In genomic region chr17:81393684-81394376, GRCh38 we compare ENCODE assay signal across 1 cellular context.
TF ChIP-seq lines count a peak whose summit lies in the region.

No MANE protein-coding gene starts in this region.

TF ChIP-seq in K562, 482 proteins besides CTCF, POLR2A, EP300 and RAD21 (continued from another document and continues in another):
- TF ChIP-seq, protein P1, sequence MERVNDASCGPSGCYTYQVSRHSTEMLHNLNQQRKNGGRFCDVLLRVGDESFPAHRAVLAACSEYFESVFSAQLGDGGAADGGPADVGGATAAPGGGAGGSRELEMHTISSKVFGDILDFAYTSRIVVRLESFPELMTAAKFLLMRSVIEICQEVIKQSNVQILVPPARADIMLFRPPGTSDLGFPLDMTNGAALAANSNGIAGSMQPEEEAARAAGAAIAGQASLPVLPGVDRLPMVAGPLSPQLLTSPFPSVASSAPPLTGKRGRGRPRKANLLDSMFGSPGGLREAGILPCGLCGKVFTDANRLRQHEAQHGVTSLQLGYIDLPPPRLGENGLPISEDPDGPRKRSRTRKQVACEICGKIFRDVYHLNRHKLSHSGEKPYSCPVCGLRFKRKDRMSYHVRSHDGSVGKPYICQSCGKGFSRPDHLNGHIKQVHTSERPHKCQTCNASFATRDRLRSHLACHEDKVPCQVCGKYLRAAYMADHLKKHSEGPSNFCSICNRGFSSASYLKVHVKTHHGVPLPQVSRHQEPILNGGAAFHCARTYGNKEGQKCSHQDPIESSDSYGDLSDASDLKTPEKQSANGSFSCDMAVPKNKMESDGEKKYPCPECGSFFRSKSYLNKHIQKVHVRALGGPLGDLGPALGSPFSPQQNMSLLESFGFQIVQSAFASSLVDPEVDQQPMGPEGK (CRISPR knock-in tag; IDR thresholded peaks at IDR 0.05; ENCODE audit: borderline replicate concordance) = no peak
- TF ChIP-seq, protein P2, sequence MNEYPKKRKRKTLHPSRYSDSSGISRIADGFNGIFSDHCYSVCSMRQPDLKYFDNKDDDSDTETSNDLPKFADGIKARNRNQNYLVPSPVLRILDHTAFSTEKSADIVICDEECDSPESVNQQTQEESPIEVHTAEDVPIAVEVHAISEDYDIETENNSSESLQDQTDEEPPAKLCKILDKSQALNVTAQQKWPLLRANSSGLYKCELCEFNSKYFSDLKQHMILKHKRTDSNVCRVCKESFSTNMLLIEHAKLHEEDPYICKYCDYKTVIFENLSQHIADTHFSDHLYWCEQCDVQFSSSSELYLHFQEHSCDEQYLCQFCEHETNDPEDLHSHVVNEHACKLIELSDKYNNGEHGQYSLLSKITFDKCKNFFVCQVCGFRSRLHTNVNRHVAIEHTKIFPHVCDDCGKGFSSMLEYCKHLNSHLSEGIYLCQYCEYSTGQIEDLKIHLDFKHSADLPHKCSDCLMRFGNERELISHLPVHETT (CRISPR knock-in tag; conservative IDR thresholded peaks at IDR 0.05 in 1 of 2, IDR thresholded peaks at IDR 0.05 in 1 of 2) = peak in 1 of 2 experiments; percentile 94; a peak in 2 of 4 replicates
- no peak for TF ChIP-seq CUX1 (CRISPR knock-in tag; IDR thresholded peaks at IDR 0.05)
- peak; percentile 99 for TF ChIP-seq SMAD1 (IDR thresholded peaks at IDR 0.05; ENCODE audit: low read depth, low read length, partially characterized antibody)
- TF ChIP-seq TBL1XR1 (IDR thresholded peaks at IDR 0.05; ENCODE audit: low read length in 2 of 2) = peak; percentile 90 to 96; a peak in 3 of 4 replicates
- TF ChIP-seq, protein P3, sequence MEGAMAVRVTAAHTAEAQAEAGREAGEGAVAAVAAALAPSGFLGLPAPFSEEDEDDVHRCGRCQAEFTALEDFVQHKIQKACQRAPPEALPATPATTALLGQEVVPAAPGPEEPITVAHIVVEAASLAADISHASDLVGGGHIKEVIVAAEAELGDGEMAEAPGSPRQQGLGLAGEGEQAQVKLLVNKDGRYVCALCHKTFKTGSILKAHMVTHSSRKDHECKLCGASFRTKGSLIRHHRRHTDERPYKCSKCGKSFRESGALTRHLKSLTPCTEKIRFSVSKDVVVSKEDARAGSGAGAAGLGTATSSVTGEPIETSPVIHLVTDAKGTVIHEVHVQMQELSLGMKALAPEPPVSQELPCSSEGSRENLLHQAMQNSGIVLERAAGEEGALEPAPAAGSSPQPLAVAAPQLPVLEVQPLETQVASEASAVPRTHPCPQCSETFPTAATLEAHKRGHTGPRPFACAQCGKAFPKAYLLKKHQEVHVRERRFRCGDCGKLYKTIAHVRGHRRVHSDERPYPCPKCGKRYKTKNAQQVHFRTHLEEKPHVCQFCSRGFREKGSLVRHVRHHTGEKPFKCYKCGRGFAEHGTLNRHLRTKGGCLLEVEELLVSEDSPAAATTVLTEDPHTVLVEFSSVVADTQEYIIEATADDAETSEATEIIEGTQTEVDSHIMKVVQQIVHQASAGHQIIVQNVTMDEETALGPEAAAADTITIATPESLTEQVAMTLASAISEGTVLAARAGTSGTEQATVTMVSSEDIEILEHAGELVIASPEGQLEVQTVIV (CRISPR knock-in tag; IDR thresholded peaks at IDR 0.05; ENCODE audit: borderline replicate concordance) = no peak
- no peak for TF ChIP-seq SETDB1 (IDR thresholded peaks at IDR 0.05; ENCODE audit: low read length)
- no peak for TF ChIP-seq CHAMP1 (IDR thresholded peaks at IDR 0.05)
- TF ChIP-seq, protein P4, sequence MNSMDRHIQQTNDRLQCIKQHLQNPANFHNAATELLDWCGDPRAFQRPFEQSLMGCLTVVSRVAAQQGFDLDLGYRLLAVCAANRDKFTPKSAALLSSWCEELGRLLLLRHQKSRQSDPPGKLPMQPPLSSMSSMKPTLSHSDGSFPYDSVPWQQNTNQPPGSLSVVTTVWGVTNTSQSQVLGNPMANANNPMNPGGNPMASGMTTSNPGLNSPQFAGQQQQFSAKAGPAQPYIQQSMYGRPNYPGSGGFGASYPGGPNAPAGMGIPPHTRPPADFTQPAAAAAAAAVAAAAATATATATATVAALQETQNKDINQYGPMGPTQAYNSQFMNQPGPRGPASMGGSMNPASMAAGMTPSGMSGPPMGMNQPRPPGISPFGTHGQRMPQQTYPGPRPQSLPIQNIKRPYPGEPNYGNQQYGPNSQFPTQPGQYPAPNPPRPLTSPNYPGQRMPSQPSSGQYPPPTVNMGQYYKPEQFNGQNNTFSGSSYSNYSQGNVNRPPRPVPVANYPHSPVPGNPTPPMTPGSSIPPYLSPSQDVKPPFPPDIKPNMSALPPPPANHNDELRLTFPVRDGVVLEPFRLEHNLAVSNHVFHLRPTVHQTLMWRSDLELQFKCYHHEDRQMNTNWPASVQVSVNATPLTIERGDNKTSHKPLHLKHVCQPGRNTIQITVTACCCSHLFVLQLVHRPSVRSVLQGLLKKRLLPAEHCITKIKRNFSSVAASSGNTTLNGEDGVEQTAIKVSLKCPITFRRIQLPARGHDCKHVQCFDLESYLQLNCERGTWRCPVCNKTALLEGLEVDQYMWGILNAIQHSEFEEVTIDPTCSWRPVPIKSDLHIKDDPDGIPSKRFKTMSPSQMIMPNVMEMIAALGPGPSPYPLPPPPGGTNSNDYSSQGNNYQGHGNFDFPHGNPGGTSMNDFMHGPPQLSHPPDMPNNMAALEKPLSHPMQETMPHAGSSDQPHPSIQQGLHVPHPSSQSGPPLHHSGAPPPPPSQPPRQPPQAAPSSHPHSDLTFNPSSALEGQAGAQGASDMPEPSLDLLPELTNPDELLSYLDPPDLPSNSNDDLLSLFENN (IDR thresholded peaks at IDR 0.05; ENCODE audit: low read depth in 2 of 2, low read length in 2 of 2) = peak in 1 of 2 experiments; percentile 90; a peak in 2 of 4 replicates
- TF ChIP-seq TAL1 (IDR thresholded peaks at IDR 0.05) = no peak
- peak; percentile 37; the same call in 1 of the 2 replicates for TF ChIP-seq JUN (IDR thresholded peaks at IDR 0.05; ENCODE audit: borderline replicate concordance, low read depth, low read length)
- TF ChIP-seq JUN (CRISPR knock-in tag; IDR thresholded peaks at IDR 0.05; ENCODE audit: borderline replicate concordance) = no peak
- TF ChIP-seq CEBPZ (IDR thresholded peaks at IDR 0.05; ENCODE audit: borderline replicate concordance, low read depth, low read length) = 0 out of 2 replicates have a peak, but pooled peaks have one; percentile 18
- TF ChIP-seq NRF1 (conservative IDR thresholded peaks at IDR 0.05 in 1 of 2, IDR thresholded peaks at IDR 0.05 in 1 of 2) = 0 out of 4 replicates have a peak, but pooled peaks have one; percentile 11 to 24
- no peak for TF ChIP-seq SAFB2 (IDR thresholded peaks at IDR 0.05; ENCODE audit: borderline replicate concordance, low read depth, low read length, severe bottlenecking)
- TF ChIP-seq TCF7L2 (IDR thresholded peaks at IDR 0.05; ENCODE audit: low read depth, low read length) = peak; percentile 68
- no peak for TF ChIP-seq ZNF589 (CRISPR knock-in tag; IDR thresholded peaks at IDR 0.05; ENCODE audit: low read depth)
- TF ChIP-seq HINFP (tag; conservative IDR thresholded peaks at IDR 0.05; ENCODE audit: low read depth) = no peak
- TF ChIP-seq FOS (IDR thresholded peaks at IDR 0.05; ENCODE audit: extremely low read depth, insufficient read length) = peak; percentile 79
- TF ChIP-seq ZNF785 (CRISPR knock-in tag; IDR thresholded peaks at IDR 0.05) = no peak
- TF ChIP-seq SRSF7 (optimal IDR thresholded peaks at IDR 0.05; ENCODE audit: low read depth, low read length) = no peak
- TF ChIP-seq TRIM28 (IDR thresholded peaks at IDR 0.05) = peak; percentile 33; the same call in 1 of the 2 replicates
- TF ChIP-seq ZNF347 (CRISPR knock-in tag; IDR thresholded peaks at IDR 0.05; ENCODE audit: low read depth) = no peak
- TF ChIP-seq DLX4 (CRISPR knock-in tag; IDR thresholded peaks at IDR 0.05) = no peak
- peak; percentile 83 for TF ChIP-seq POLR2G (IDR thresholded peaks at IDR 0.05; ENCODE audit: low read depth, low read length)
- TF ChIP-seq PTBP1 (IDR thresholded peaks at IDR 0.05; ENCODE audit: low read depth, low read length) = peak; percentile 100
- peak; percentile 79 for TF ChIP-seq CBX1 (IDR thresholded peaks at IDR 0.05; ENCODE audit: low read depth)
- TF ChIP-seq CGGBP1 (CRISPR knock-in tag; IDR thresholded peaks at IDR 0.05) = no peak
- peak; percentile 82 for TF ChIP-seq CHD2 (IDR thresholded peaks at IDR 0.05; ENCODE audit: low read depth, low read length)
